ENCODE assay signal across 1 cellular context in the genomic region with DNA sequence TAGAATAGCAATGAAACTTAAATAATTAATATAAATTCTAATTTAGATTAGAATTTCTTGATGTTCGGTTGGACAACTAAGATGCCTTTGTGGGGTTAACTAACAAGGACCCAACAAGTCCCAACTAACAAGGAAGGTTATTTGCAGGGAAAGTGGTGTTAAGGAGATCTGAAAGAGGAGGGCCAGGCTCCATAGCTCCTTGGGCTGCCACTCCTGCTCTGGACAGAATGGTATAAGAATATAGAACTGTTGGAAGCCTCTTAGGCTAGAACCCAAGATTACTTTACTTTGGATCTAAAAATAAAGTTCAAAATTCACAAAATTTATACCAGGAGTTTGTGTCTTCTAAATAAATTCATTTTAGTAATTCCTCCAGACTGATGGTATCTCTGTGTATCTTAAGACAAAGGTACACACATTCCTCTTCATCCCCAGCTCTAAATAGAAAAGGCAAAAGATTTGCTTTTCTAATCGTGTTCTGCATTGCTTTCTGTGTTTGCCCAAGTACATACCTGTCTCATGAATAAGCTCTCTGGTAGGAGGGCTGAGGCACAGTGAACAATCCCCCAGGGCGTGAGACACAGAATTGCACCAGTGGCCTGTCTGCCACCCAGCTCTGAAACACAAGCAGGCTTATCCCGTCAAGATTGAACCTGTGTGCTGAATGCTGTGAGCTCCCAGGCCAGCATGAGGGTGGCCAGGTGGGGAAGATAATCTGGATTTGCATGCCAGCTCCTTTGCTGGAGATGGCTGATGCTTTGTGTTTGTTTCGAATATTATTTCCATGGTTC.
TF ChIP-seq lines count a peak whose summit lies in the region.

No MANE protein-coding gene starts in this region.

TF ChIP-seq in IMR-90, 13 proteins besides CTCF, POLR2A, EP300 and RAD21:
- TF ChIP-seq FOS (IDR thresholded peaks at IDR 0.05; ENCODE audit: low read depth, low read length), result no peak
- TF ChIP-seq RCOR1 (IDR thresholded peaks at IDR 0.05; ENCODE audit: insufficient replicate concordance, low read length), result no peak
- no peak for TF ChIP-seq MXI1 (IDR thresholded peaks at IDR 0.05; ENCODE audit: borderline replicate concordance, low read depth, low read length)
- TF ChIP-seq, protein P1, sequence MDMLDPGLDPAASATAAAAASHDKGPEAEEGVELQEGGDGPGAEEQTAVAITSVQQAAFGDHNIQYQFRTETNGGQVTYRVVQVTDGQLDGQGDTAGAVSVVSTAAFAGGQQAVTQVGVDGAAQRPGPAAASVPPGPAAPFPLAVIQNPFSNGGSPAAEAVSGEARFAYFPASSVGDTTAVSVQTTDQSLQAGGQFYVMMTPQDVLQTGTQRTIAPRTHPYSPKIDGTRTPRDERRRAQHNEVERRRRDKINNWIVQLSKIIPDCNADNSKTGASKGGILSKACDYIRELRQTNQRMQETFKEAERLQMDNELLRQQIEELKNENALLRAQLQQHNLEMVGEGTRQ (IDR thresholded peaks at IDR 0.05; ENCODE audit: low read depth, low read length), result no peak
- TF ChIP-seq RFX5 (IDR thresholded peaks at IDR 0.05; ENCODE audit: low read depth, low read length), result no peak
- TF ChIP-seq, protein P2, sequence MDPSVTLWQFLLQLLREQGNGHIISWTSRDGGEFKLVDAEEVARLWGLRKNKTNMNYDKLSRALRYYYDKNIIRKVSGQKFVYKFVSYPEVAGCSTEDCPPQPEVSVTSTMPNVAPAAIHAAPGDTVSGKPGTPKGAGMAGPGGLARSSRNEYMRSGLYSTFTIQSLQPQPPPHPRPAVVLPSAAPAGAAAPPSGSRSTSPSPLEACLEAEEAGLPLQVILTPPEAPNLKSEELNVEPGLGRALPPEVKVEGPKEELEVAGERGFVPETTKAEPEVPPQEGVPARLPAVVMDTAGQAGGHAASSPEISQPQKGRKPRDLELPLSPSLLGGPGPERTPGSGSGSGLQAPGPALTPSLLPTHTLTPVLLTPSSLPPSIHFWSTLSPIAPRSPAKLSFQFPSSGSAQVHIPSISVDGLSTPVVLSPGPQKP (IDR thresholded peaks at IDR 0.05; ENCODE audit: borderline replicate concordance, low read depth, low read length), result no peak
